In the genomic region with DNA sequence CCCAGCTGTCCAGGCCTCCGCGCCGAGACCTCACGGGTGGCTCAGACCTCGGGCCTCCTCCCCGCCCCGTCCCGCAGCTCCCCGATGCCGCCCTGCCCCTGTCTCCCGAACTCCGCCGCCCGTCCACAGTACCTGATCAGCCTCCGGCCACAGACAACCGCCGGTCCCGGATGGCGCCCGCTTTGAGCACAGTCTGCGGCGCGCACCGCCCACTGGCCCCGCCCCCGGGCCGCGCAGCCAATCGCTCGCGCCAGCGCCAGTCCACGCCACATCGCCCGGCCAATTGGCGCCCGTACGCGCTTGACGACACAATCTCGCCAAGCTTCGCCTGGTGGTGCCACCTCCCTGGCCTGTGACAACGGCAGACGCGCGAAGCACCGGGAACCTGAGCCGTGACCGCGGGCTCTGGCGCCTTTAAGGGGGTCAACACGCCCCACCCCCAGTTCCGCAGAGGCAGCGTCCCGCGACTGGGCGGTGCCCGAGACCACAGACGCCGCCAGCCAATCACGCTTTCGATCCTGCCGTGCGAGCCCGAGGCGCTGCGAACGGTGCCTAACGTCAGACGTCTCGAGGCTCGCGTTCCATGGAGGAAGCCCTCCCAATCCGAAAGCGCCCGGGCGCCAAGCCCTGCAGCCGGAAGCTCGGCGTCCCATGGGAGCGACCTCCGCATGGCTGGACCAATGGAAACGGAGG, we compare ENCODE assay signal across 8 cellular contexts. TPM values are rescaled to one million over a fixed set of nuclear protein-coding genes. Genes with fewer than 3 reads are reported as not detected.
DNase-seq lines count a peak whose midpoint lies in the region; ATAC-seq and TF ChIP-seq lines count a peak whose summit lies in the region.

A gene (minus strand): TSS at position 388 of the 693 bp plus-strand sequence. CDS start 116 bp downstream, at position 272.

- H3K79me2 ChIP-seq in GM23338 (replicated peaks; ENCODE audit: insufficient read depth): peaks cover 79% of the 10 kb centered on the region

- H4K20me1 ChIP-seq in GM23338 (replicated peaks; ENCODE audit: insufficient read depth): peaks cover 44% of the 10 kb centered on the region

- H3K4me1 ChIP-seq in GM23338 (ENCODE audit: insufficient read depth): peaks cover 22% of the 10 kb centered on the region
- peaks cover 6 to 60% (median 21%) of the 10 kb centered on the region in 3 donors for H3K4me1 ChIP-seq in esophagus squamous epithelium

- peaks cover 45% of the 10 kb centered on the region for H3K36me3 Mint-ChIP-seq in GM23338 (ENCODE audit: low read depth)

- peaks cover 26% of the 10 kb centered on the region for H3K4me1 Mint-ChIP-seq in GM23338

- no peaks in the 10 kb centered on the region for H3K9me3 Mint-ChIP-seq in GM23338

- H3K9me2 ChIP-seq in GM23338 (ENCODE audit: insufficient read depth): no peaks in the 10 kb centered on the region

- intact Hi-C loops in esophagus squamous epithelium (cut with DNase I): no loop called here

- H3K27me3 ChIP-seq in GM23338 (ENCODE audit: insufficient read depth): no peaks in the 10 kb centered on the region
- H3K27me3 ChIP-seq in esophagus squamous epithelium: no peaks in the 10 kb centered on the region

- H3K27ac ChIP-seq in GM23338 (ENCODE audit: low read depth): peak within 1 kb of the TSS; percentile 98
- peak within 1 kb of the TSS; percentile 98 to 100 (median 99) for H3K27ac ChIP-seq in esophagus squamous epithelium

- peak; percentile 88 for ATAC-seq in GM23338

- H3K4me2 ChIP-seq in GM23338: peak within 1 kb of the TSS; percentile 83

- 0% methylated on average over 8 of the region's 83 CpGs; no CpG with 5 or more reads in 1 of the 2 donors for WGBS in esophagus squamous epithelium, 2 donors

- peaks cover 21% of the 10 kb centered on the region; the same call in 1 of the 2 replicates for H3F3A ChIP-seq in GM23338 (replicated peaks; ENCODE audit: low read depth)

- H3K27ac Mint-ChIP-seq in GM23338: peak within 1 kb of the TSS; percentile 99

- H3K4me3 ChIP-seq in GM23338 (peak within 1 kb of the TSS; percentile 95), esophagus squamous epithelium (peak within 1 kb of the TSS; percentile 79 to 95 (median 84))

- peaks cover 6% of the 10 kb centered on the region; the same call in 1 of the 2 replicates for H3K36me3 ChIP-seq in GM23338 (ENCODE audit: insufficient read depth)
- H3K36me3 ChIP-seq in esophagus squamous epithelium: peaks cover 0 to 31% (median 0%) of the 10 kb centered on the region in 3 donors

- TF ChIP-seq CTCF in GM23338 (conservative IDR thresholded peaks at IDR 0.05; ENCODE audit: low read depth in 2 of 2): no peak
- peak in 2 of 6 experiments; percentile 11 to 14 for TF ChIP-seq CTCF in esophagus squamous epithelium (IDR thresholded peaks at IDR 0.05)

- peak within 1 kb of the TSS; percentile 97 for H3K4me3 Mint-ChIP-seq in GM23338

- DNase-seq in Daoy (ENCODE audit: low read depth) (peak; percentile 98), GM23338 (ENCODE audit: low spot score) (peak; percentile 99), Kasumi-1 (lab: John Stamatoyannopoulos, UW) (peak; percentile 99 to 100), RKO (ENCODE audit: low spot score) (peak; percentile 99), activated T-helper 1 cell treated with Interleukin-2 at 50 U/mL for 16 hours (ENCODE audit: low read depth) (peak; percentile 94), esophagus squamous epithelium (lab: John Stamatoyannopoulos, UW) (peak; percentile 95), myocyte (ENCODE audit: low read depth) (peak; percentile 99)
- peak; percentile 93 to 96 for DNase-seq in stimulated activated CD8-positive, alpha-beta memory T cell treated with anti-CD3 and anti-CD28 coated beads, Interleukin-7, amount 100 ng/mL, for 4 hours (ENCODE audit: low read depth in 2 of 2)

- H3K27me3 Mint-ChIP-seq in GM23338 (ENCODE audit: insufficient read depth, low read depth, poor library complexity): peaks cover 25% of the 10 kb centered on the region

- H3K9me3 ChIP-seq in esophagus squamous epithelium: no peaks in the 10 kb centered on the region

- TF ChIP-seq POLR2A in esophagus squamous epithelium (IDR thresholded peaks at IDR 0.05): peak in 3 of 4 donors; percentile 93 to 98 (median 97)

- no peak within 1 kb of the TSS for H2AFZ ChIP-seq in GM23338

TF ChIP-seq in GM23338, 12 proteins besides CTCF, POLR2A, EP300 and RAD21 (continues in another document):
- TF ChIP-seq ZNF114 (CRISPR knock-in tag; IDR thresholded peaks at IDR 0.05): no peak
- no peak for TF ChIP-seq STAT1 (IDR thresholded peaks at IDR 0.05; ENCODE audit: unreplicated experiment)
- TF ChIP-seq, protein P1, sequence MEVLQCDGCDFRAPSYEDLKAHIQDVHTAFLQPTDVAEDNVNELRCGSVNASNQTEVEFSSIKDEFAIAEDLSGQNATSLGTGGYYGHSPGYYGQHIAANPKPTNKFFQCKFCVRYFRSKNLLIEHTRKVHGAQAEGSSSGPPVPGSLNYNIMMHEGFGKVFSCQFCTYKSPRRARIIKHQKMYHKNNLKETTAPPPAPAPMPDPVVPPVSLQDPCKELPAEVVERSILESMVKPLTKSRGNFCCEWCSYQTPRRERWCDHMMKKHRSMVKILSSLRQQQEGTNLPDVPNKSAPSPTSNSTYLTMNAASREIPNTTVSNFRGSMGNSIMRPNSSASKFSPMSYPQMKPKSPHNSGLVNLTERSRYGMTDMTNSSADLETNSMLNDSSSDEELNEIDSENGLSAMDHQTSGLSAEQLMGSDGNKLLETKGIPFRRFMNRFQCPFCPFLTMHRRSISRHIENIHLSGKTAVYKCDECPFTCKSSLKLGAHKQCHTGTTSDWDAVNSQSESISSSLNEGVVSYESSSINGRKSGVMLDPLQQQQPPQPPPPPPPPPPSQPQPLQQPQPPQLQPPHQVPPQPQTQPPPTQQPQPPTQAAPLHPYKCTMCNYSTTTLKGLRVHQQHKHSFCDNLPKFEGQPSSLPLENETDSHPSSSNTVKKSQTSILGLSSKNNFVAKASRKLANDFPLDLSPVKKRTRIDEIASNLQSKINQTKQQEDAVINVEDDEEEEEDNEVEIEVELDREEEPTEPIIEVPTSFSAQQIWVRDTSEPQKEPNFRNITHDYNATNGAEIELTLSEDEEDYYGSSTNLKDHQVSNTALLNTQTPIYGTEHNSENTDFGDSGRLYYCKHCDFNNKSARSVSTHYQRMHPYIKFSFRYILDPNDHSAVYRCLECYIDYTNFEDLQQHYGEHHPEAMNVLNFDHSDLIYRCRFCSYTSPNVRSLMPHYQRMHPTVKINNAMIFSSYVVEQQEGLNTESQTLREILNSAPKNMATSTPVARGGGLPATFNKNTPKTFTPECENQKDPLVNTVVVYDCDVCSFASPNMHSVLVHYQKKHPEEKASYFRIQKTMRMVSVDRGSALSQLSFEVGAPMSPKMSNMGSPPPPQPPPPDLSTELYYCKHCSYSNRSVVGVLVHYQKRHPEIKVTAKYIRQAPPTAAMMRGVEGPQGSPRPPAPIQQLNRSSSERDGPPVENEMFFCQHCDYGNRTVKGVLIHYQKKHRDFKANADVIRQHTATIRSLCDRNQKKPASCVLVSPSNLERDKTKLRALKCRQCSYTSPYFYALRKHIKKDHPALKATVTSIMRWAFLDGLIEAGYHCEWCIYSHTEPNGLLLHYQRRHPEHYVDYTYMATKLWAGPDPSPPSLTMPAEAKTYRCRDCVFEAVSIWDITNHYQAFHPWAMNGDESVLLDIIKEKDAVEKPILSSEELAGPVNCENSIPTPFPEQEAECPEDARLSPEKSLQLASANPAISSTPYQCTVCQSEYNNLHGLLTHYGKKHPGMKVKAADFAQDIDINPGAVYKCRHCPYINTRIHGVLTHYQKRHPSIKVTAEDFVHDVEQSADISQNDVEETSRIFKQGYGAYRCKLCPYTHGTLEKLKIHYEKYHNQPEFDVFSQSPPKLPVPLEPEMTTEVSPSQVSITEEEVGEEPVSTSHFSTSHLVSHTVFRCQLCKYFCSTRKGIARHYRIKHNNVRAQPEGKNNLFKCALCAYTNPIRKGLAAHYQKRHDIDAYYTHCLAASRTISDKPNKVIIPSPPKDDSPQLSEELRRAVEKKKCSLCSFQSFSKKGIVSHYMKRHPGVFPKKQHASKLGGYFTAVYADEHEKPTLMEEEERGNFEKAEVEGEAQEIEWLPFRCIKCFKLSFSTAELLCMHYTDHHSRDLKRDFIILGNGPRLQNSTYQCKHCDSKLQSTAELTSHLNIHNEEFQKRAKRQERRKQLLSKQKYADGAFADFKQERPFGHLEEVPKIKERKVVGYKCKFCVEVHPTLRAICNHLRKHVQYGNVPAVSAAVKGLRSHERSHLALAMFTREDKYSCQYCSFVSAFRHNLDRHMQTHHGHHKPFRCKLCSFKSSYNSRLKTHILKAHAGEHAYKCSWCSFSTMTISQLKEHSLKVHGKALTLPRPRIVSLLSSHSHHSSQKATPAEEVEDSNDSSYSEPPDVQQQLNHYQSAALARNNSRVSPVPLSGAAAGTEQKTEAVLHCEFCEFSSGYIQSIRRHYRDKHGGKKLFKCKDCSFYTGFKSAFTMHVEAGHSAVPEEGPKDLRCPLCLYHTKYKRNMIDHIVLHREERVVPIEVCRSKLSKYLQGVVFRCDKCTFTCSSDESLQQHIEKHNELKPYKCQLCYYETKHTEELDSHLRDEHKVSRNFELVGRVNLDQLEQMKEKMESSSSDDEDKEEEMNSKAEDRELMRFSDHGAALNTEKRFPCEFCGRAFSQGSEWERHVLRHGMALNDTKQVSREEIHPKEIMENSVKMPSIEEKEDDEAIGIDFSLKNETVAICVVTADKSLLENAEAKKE (CRISPR knock-in tag; IDR thresholded peaks at IDR 0.05): no peak
- TF ChIP-seq CREB1 (CRISPR knock-in tag; IDR thresholded peaks at IDR 0.05; ENCODE audit: low read depth): peak; percentile 88

RNA-seq across cellular contexts. Expression of the gene that starts here (rescaled TPM):
- 48.6 and 50.8 TPM in 2 replicates for total RNA-seq in Daoy (2014; rRNA removed; shearing (Covaris generic))
- 147 and 154 TPM in 2 replicates for total RNA-seq in GM23338 (2014; rRNA removed; shearing (Covaris generic))
- polyA plus RNA-seq in GM23338 (2016; fragmentation: Nextera tagmentation; extraction: Ambion mirVana): 99.0 and 119 TPM in 2 replicates
- total RNA-seq in esophagus squamous epithelium (10 to 100 TPM; 30.7 to 87.5 (median 59.9) TPM), myocyte (181 and 383 TPM in 2 replicates)
- 81.3 TPM for polyA plus RNA-seq in myocyte (2012)

Comparison
In these comparisons a context has a peak if more than half of its experiments do, and no peak if none do; other contexts are left out.
1. Peak in every context shown above with its lines: DNase-seq, ATAC-seq, H3K4me3 ChIP-seq and H3K27ac ChIP-seq.